8 cellular contexts compared by ENCODE assay signal in the genomic region with DNA sequence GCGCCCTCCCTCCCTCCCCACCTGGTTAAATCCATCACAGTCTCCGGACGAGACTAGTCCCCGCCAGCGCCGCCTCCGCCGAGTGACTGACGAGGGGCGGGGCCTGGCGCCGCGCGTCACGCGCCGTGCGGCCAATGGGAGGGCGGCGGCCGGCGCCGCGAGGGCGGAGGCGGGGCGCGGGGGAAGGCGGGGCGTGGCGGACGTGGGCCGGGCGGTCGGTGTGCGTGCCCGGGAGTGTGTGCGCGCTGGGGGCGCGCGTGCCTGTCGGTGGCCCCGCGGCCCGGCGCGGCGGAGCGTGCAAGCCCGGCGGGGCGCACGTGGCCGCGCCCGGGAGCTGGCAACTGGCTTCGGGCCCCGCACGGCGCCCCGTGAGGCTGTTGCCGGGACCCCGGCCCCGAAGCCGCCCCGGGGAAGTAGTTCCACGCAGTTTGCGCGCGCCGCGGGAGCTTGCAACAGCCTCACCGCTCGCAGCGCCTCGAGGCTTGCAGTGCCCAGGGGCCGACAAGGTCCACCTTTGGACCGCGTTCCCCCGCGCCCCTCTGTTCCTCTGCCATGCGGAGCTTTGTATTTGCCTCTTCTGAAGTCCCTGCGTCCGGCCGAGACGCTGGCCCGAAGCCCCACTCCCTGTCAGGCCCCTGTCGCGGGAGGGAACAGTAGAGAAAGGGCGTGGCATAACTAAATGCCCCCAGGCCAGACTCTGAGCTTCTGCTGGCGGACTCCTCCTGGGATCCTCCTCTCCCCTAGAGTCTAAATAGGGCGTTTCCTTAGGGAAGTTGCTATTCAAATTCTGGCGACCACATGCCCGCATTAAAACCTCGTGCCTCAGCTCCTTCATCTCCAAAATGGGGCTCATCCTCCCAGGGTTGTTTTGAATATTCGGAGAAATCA. TPM values are rescaled to one million over a fixed set of nuclear protein-coding genes. Genes with fewer than 3 reads are reported as not detected.
DNase-seq lines count a peak whose midpoint lies in the region; ATAC-seq and TF ChIP-seq lines count a peak whose summit lies in the region.

No MANE protein-coding gene starts in this region.

- DNase-seq in DMS53 treated with DMSO at 0.1 percent for 48 hours (lab: John Stamatoyannopoulos, UW; ENCODE audit: unreplicated experiment), result peak; percentile 28
- peak; percentile 86 for DNase-seq in IMR-90
- peak; percentile 86 for DNase-seq in RKO (ENCODE audit: low spot score)
- peak; percentile 92 for DNase-seq in activated T-helper 9 cell treated with anti-CD3 and anti-CD28 coated beads, Interleukin-2, amount 50 U/mL, for 16 hours (ENCODE audit: low read depth)
- peak; percentile 80 for DNase-seq in fibroblast of the aortic adventitia (ENCODE audit: low read depth)
- DNase-seq in nephron progenitor cell, result peak; percentile 97
- peak; percentile 88 for DNase-seq in stimulated activated naive CD4-positive, alpha-beta T cell treated with Interleukin-2 at 50 U/mL for 16 hours (lab: John Stamatoyannopoulos, UW)

- peak overlapping the region; percentile 72 for H3K4me3 Mint-ChIP-seq in nephron progenitor cell

- H3K18ac ChIP-seq in IMR-90 (ENCODE audit: low read depth, low read length), result peak overlapping the region; percentile 57; the same call in 1 of the 2 replicates

- peak overlapping the region; percentile 76 for H3K4me2 ChIP-seq in IMR-90 (ENCODE audit: low read depth, low read length)

- no peak overlapping the region for H3K23ac ChIP-seq in IMR-90 (ENCODE audit: low read depth, low read length)

- peak overlapping the region; percentile 70 for H2AK9ac ChIP-seq in IMR-90 (replicated peaks; ENCODE audit: low read depth, low read length, poor library complexity)

- H3K27ac Mint-ChIP-seq in nephron progenitor cell, result no peak overlapping the region

- peaks cover 37% of the 10 kb centered on the region for H3K27me3 Mint-ChIP-seq in nephron progenitor cell (ENCODE audit: low read depth, poor library complexity)

- H4K20me1 ChIP-seq in IMR-90 (ENCODE audit: insufficient read depth, low read length), result peaks cover 40% of the 10 kb centered on the region

- H3K4me3 ChIP-seq in IMR-90 (ENCODE audit: insufficient read depth, low read depth, low read length), result peak overlapping the region; percentile 98
- H3K4me3 ChIP-seq in fibroblast of the aortic adventitia (ENCODE audit: low read depth, low read length), result peak overlapping the region; percentile 86

- peaks cover 2% of the 10 kb centered on the region; the same call in 1 of the 2 replicates for H3K4me1 ChIP-seq in IMR-90 (ENCODE audit: control insufficient read depth, insufficient read depth, low read length)

- BruUV-seq in IMR-90 (replicated peaks; lab: Mats Ljungman, UMichigan), result no TSS peak

- peak overlapping the region; percentile 22; the same call in 1 of the 2 replicates for H4K5ac ChIP-seq in IMR-90 (ENCODE audit: low read depth, low read length)

- H3K9me3 Mint-ChIP-seq in nephron progenitor cell, result no peaks in the 10 kb centered on the region

- peaks cover 14% of the 10 kb centered on the region for H3K36me3 Mint-ChIP-seq in nephron progenitor cell (ENCODE audit: low read depth)

- H3K56ac ChIP-seq in IMR-90 (ENCODE audit: extremely low read depth, insufficient read depth, low read length), result no peak overlapping the region

- ATAC-seq in GM21576 (IDR thresholded peaks at IDR 0.05; ENCODE audit: unreplicated experiment), result peak; percentile 88
- peak; percentile 99 for ATAC-seq in IMR-90 (ENCODE audit: low read depth)

- CTCF ChIA-PET in IMR-90 (lab: Yijun Ruan, JAX), result interaction anchor here (0.6 kb wide), 1 partner anchor 67 kb away, joined by 3 read pairs; no protein-coding TSS in a partner anchor

- intact Hi-C loops in IMR-90 (cut with micrococcal nuclease), result loop anchor here (2.0 to 10.0 kb wide), 7 partner anchors 145 to 570 kb away; a partner anchor contains a TSS

- H3K9ac ChIP-seq in IMR-90 (ENCODE audit: low read depth, low read length), result 0 out of 2 replicates have a peak overlapping the region, but pooled peaks have one; percentile 98

- peak overlapping the region; percentile 21; the same call in 1 of the 2 replicates for H2BK120ac ChIP-seq in IMR-90 (ENCODE audit: low read depth, low read length)

- WGBS in IMR-90 (ENCODE audit: extremely low coverage in 2 of 2, insufficient read length in 1 of 2), 2 experiments, result 3% methylated on average over 50 of the region's 97 CpGs; no CpG with 5 or more reads in 1 of the 2 experiments

- peak overlapping the region; percentile 63 for H2BK5ac ChIP-seq in IMR-90 (ENCODE audit: low read depth, low read length, poor library complexity, severe bottlenecking)

- POLR2A ChIA-PET in IMR-90 (lab: Charles Lee; ENCODE audit: unreplicated experiment), result no interaction called here

- TF ChIP-seq RAD21 in IMR-90 (IDR thresholded peaks at IDR 0.05; ENCODE audit: low read length), result no peak

- peaks cover 19 to 35% of the 10 kb centered on the region in 2 experiments for H3K79me1 ChIP-seq in IMR-90 (ENCODE audit: low read depth in 1 of 2, low read length in 2 of 2)

- H3K9me1 ChIP-seq in IMR-90 (ENCODE audit: insufficient read depth, low read length), result no peaks in the 10 kb centered on the region; the same call in none of the 2 replicates

- peaks cover 49% of the 10 kb centered on the region for H3K4me1 Mint-ChIP-seq in nephron progenitor cell

- H3K27me3 ChIP-seq in IMR-90 (ENCODE audit: control insufficient read depth, insufficient read depth, low read length), result peaks cover 17% of the 10 kb centered on the region

- H4K8ac ChIP-seq in IMR-90 (ENCODE audit: low read depth in 2 of 2, low read length in 2 of 2), result peak overlapping the region; percentile 50 to 90; a peak in 3 of 4 replicates

- no peak overlapping the region for H3K14ac ChIP-seq in IMR-90 (replicated peaks; ENCODE audit: low read depth, low read length)

- in situ Hi-C loops in IMR-90 (cut with MboI; ENCODE audit: low sequenced_read_pairs), result loop anchor here (25.0 kb wide), 1 partner anchor 640 kb away; no protein-coding TSS in a partner anchor

- H2BK20ac ChIP-seq in IMR-90 (ENCODE audit: low read depth, low read length), result no peak overlapping the region; the same call in 1 of the 2 replicates

- H2AFZ ChIP-seq in IMR-90 (replicated peaks; ENCODE audit: low read length, poor library complexity), result peak overlapping the region; percentile 93

- H2AK5ac ChIP-seq in IMR-90 (ENCODE audit: low read depth, low read length), result no peak overlapping the region

- H3K27ac ChIP-seq in IMR-90 (ENCODE audit: insufficient read depth, low read length), result peak overlapping the region; percentile 84

- TF ChIP-seq POLR2A in IMR-90 (IDR thresholded peaks at IDR 0.05; ENCODE audit: low read depth, low read length), result 0 out of 2 replicates have a peak, but pooled peaks have one; percentile 25

- no peak overlapping the region for H2BK15ac ChIP-seq in IMR-90 (ENCODE audit: low read depth, low read length)

- H3K9me3 ChIP-seq in IMR-90 (ENCODE audit: control insufficient read depth, insufficient read depth, low read length), result no peaks in the 10 kb centered on the region; the same call in 1 of the 2 replicates

- H3K4ac ChIP-seq in IMR-90 (ENCODE audit: low read depth, low read length), result peak overlapping the region; percentile 24

- no peak overlapping the region for H4K91ac ChIP-seq in IMR-90 (ENCODE audit: insufficient read depth, low read depth, low read length)

- dilution Hi-C loops in IMR-90 (cut with HindIII; ENCODE audit: low sequenced_read_pairs, unreplicated experiment), result no loop called here

- no peaks in the 10 kb centered on the region for H3K36me3 ChIP-seq in IMR-90 (ENCODE audit: control insufficient read depth, insufficient read depth, low read length)

- TF ChIP-seq CTCF in IMR-90 (conservative IDR thresholded peaks at IDR 0.05; ENCODE audit: low read depth, low read length) (no peak), fibroblast of the aortic adventitia (IDR thresholded peaks at IDR 0.05; ENCODE audit: insufficient read depth, low read length) (no peak), nephron progenitor cell (IDR thresholded peaks at IDR 0.05) (no peak)

TF ChIP-seq in IMR-90, 13 proteins besides CTCF, POLR2A, EP300 and RAD21:
- TF ChIP-seq SMC3 (IDR thresholded peaks at IDR 0.05; ENCODE audit: low read depth, low read length) (no peak), RCOR1 (IDR thresholded peaks at IDR 0.05; ENCODE audit: insufficient replicate concordance, low read length) (no peak), CEBPB (IDR thresholded peaks at IDR 0.05; ENCODE audit: low read depth, low read length) (no peak), BHLHE40 (IDR thresholded peaks at IDR 0.05; ENCODE audit: low read depth, low read length) (peak; percentile 84), MXI1 (IDR thresholded peaks at IDR 0.05; ENCODE audit: borderline replicate concordance, low read depth, low read length) (peak; percentile 63; the same call in 1 of the 2 replicates)
- TF ChIP-seq, protein P1, sequence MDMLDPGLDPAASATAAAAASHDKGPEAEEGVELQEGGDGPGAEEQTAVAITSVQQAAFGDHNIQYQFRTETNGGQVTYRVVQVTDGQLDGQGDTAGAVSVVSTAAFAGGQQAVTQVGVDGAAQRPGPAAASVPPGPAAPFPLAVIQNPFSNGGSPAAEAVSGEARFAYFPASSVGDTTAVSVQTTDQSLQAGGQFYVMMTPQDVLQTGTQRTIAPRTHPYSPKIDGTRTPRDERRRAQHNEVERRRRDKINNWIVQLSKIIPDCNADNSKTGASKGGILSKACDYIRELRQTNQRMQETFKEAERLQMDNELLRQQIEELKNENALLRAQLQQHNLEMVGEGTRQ (IDR thresholded peaks at IDR 0.05; ENCODE audit: low read depth, low read length), result peak; percentile 37

RNA-seq across cellular contexts. Expression of a gene that starts 0.9 kb away (rescaled TPM):
- total RNA-seq in IMR-90 (2012; rRNA removed), result 4.1 and 6.9 TPM in 2 replicates
- polyA plus RNA-seq in IMR-90 (2012; rRNA removed), result 3.6 and 4.2 TPM in 2 replicates
- 0.63 and 0.85 TPM in 2 replicates for polyA plus RNA-seq in IMR-90 (2012; cell fraction: cytosol; rRNA removed)
- 0.95 and 5.4 TPM in 2 replicates for polyA plus RNA-seq in IMR-90 (2012; cell fraction: nucleus; rRNA removed; ENCODE audit: low replicate concordance)
- 3.6 and 10.1 TPM in 2 replicates for total RNA-seq in fibroblast of the aortic adventitia (ENCODE audit: low replicate concordance)

Comparison
In these comparisons a context has a peak if more than half of its experiments do, and no peak if none do; other contexts are left out.
1. Peak in every context shown above with its lines: DNase-seq, ATAC-seq, H3K4me3 ChIP-seq and H3K27ac ChIP-seq.
2. DNase-seq: peak in every context shown above with its lines; median percentile 97 in nephron progenitor cell; 92 in activated T-helper 9 cell treated with anti-CD3 and anti-CD28 coated beads, Interleukin-2, amount 50 U/mL, for 16 hours; 88 in stimulated activated naive CD4-positive, alpha-beta T cell treated with Interleukin-2 at 50 U/mL for 16 hours; 86 in IMR-90; 86 in RKO; 80 in fibroblast of the aortic adventitia; 28 in DMS53 treated with DMSO at 0.1 percent for 48 hours.